8 cellular contexts compared by ENCODE assay signal in the genomic region with DNA sequence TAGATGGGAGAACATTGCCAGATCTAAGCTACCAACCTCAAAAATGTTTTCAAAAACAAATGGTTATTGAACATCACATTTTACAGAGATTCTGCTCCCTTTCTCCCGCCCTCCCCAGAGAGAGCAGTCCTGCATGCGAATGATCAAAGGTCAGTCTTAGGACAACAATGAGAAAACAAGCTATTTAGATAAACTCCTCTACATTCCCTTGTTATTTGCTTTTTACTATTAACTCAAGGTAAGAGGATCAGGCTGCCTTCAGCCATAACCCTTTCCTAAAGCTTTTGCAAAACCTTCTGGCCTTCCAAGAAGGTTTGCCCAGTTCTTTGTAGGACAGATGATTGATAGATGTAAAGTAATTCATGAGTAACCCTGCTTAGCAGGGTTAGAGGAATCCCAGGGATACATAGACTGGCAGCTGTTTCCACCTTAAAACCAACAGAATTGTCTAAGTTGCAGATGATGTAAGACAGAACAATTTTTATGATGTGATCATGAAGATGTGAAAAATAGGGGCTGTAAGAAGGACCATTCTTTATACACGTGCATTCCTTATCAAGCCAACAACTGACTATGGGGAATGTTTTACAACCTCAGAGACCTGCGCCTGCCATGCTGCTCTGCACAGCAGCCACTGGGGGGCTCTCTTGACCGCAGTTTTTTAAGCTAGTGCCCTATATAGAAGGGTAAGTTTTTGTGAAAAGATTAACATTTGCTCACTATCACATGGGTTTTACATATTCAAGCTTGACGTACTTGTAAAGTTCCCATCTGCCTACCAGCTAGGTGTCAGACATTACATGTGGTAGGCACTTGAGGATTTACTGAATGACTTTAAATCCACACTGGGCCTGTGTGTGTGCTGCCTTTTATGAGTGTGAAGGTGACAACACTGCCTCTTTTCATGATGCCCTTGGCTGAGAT. TPM values are rescaled to one million over a fixed set of nuclear protein-coding genes. Genes with fewer than 3 reads are reported as not detected.
A peak's percentile ranks its signal among the peaks of the same experiment; 100 is the strongest.
DNase-seq lines count a peak whose midpoint lies in the region; ATAC-seq, FAIRE-seq and TF ChIP-seq lines count a peak whose summit lies in the region.

No MANE protein-coding gene starts in this region.

- in situ Hi-C loops in GM13976 (cut with MboI; ENCODE audit: low sequenced_read_pairs, unreplicated experiment): loop anchor here (10.0 to 25.0 kb wide), 3 partner anchors 256 to 756 kb away; no protein-coding TSS in a partner anchor

- peaks cover 4 to 19% of the 10 kb centered on the region in 2 experiments; a peak in 3 of 4 replicates for H3K79me2 ChIP-seq in H1 (ENCODE audit: control insufficient read depth in 1 of 2, insufficient read depth in 2 of 2, low read length in 2 of 2)

- H2BK15ac ChIP-seq in H1 (ENCODE audit: low read length): peak overlapping the region; percentile 85

- TF ChIP-seq CTCF in 22Rv1 (IDR thresholded peaks at IDR 0.05): peak; percentile 91
- peak; percentile 87 for TF ChIP-seq CTCF in GM13976 (IDR thresholded peaks at IDR 0.05; ENCODE audit: borderline replicate concordance, control extremely low read depth, extremely low read depth, insufficient read depth, missing control alignments)
- peak; percentile 81 to 86 (median 84) for TF ChIP-seq CTCF in H1 (IDR thresholded peaks at IDR 0.05; ENCODE audit: control extremely low read depth in 1 of 3, insufficient read depth in 1 of 3, low read depth in 1 of 3, low read length in 3 of 3)

- peak; percentile 48 for DNase-seq in GM13976 (ENCODE audit: low spot score)
- DNase-seq in NCI-H526 treated with DMSO at 0.1 percent for 48 hours (lab: John Stamatoyannopoulos, UW): peak; percentile 13
- peak; percentile 69 for DNase-seq in activated CD4-positive, alpha-beta T cell treated with anti-CD3 and anti-CD28 coated beads, Interleukin-2, amount 50 U/mL, for 1 hour
- peak in 1 of 2 experiments; percentile 74 for DNase-seq in H1 (ENCODE audit: low read depth in 1 of 2, low spot score in 2 of 2)
- DNase-seq in midbrain (lab: John Stamatoyannopoulos, UW): peak; percentile 85
- DNase-seq in stimulated activated CD8-positive, alpha-beta memory T cell treated with anti-CD3 and anti-CD28 coated beads, Interleukin-4, amount 100 ng/mL, for 48 hours: peak; percentile 79

- no peak for TF ChIP-seq POLR2A in H1 (IDR thresholded peaks at IDR 0.05; ENCODE audit: control extremely low read depth in 1 of 2, low read depth in 2 of 2, low read length in 2 of 2)

- WGBS in H1 (ENCODE audit: extremely low coverage in 1 of 2, insufficient coverage in 1 of 2, insufficient read length in 1 of 2, insufficient replicate concordance in 2 of 2, low coverage in 1 of 2, low lambda C conversion rate in 2 of 2, missing lambda C conversion rate in 1 of 2), 2 experiments: 30% methylated on average over 6 of the region's 6 CpGs; no CpG with 5 or more reads in 1 of the 2 experiments

- peak overlapping the region; percentile 73; the same call in 1 of the 2 replicates for H2BK5ac ChIP-seq in H1 (ENCODE audit: low read depth, low read length)

- peak overlapping the region; percentile 74 for H3K4ac ChIP-seq in H1 (replicated peaks; ENCODE audit: insufficient read length, low read depth, low read length)

- H3K9me3 ChIP-seq in H1 (ENCODE audit: insufficient read depth in 2 of 2, low read depth in 1 of 2, low read length in 1 of 2): no peaks in the 10 kb centered on the region

- peak; percentile 96 for TF ChIP-seq RAD21 in H1 (IDR thresholded peaks at IDR 0.05 in 1 of 2, conservative IDR thresholded peaks at IDR 0.05 in 1 of 2; ENCODE audit: low read depth in 2 of 2, low read length in 2 of 2)

- H2BK120ac ChIP-seq in H1 (replicated peaks; ENCODE audit: low read depth, low read length): no peak overlapping the region

- peaks cover 0 to under 1% (median 0%) of the 10 kb centered on the region in 4 experiments; a peak in 1 of 8 replicates for H3K36me3 ChIP-seq in H1 (ENCODE audit: control insufficient read depth in 2 of 4, insufficient read depth in 4 of 4, low read length in 3 of 4)

- H3K4me3 ChIP-seq in H1 (ENCODE audit: extremely low read depth in 1 of 4, insufficient read depth in 2 of 4, low read depth in 3 of 4, low read length in 4 of 4): no peak overlapping the region

- H3K9ac ChIP-seq in H1 (replicated peaks in 1 of 4; ENCODE audit: extremely low read depth in 1 of 4, low read depth in 3 of 4, low read length in 3 of 4): no peak overlapping the region

- H3K79me1 ChIP-seq in H1 (ENCODE audit: low read depth, low read length): peaks cover 11% of the 10 kb centered on the region; the same call in 1 of the 2 replicates

- peak; percentile 32 for FAIRE-seq in H1 (lab: Jason Lieb, UNC)

- POLR2A ChIA-PET in H1 (lab: Charles Lee; ENCODE audit: partially characterized antibody): interaction anchor here (0.9 to 1.6 kb wide), 6 partner anchors 19 to 545 kb away, joined by 3 to 5 read pairs (median 4); no protein-coding TSS in a partner anchor

- H4K5ac ChIP-seq in H1 (ENCODE audit: insufficient read length, low read depth, low read length): no peak overlapping the region

- CTCF ChIA-PET in H1 (lab: Charles Lee; ENCODE audit: partially characterized antibody): interaction anchor here (0.6 to 8.5 kb wide), 51 partner anchors 8 to 759 kb away, joined by 3 to 93 read pairs (median 4); no protein-coding TSS in a partner anchor

- peaks cover 0 to 3% of the 10 kb centered on the region in 2 experiments for H4K20me1 ChIP-seq in H1 (replicated peaks in 1 of 2; ENCODE audit: control insufficient read depth in 1 of 2, insufficient read depth in 2 of 2, low read length in 2 of 2)

- 0 out of 2 replicates have a peak overlapping the region, but pooled peaks have one; percentile 11 for H2AK5ac ChIP-seq in H1 (ENCODE audit: low read depth, low read length)

- no peak overlapping the region for H4K8ac ChIP-seq in H1 (ENCODE audit: extremely low read depth, insufficient read depth, low read length)

- peak overlapping the region; percentile 78; the same call in 1 of the 2 replicates for H2BK20ac ChIP-seq in H1 (ENCODE audit: low read length)

- peak overlapping the region; percentile 55 for H3K27ac ChIP-seq in 22Rv1
- no peak overlapping the region for H3K27ac ChIP-seq in H1 (ENCODE audit: low read depth, low read length)

- peak overlapping the region; percentile 90 for H2BK12ac ChIP-seq in H1 (ENCODE audit: low read depth, low read length)

- H3K18ac ChIP-seq in H1 (ENCODE audit: extremely low read depth, low read length): no peak overlapping the region

- ATAC-seq in HG03175 (IDR thresholded peaks at IDR 0.05; ENCODE audit: unreplicated experiment): peak; percentile 54

- no peak overlapping the region for H2AFZ ChIP-seq in H1 (ENCODE audit: low read length)

- H3K23me2 ChIP-seq in H1 (ENCODE audit: low read depth, low read length): peaks cover 5% of the 10 kb centered on the region

- H3K23ac ChIP-seq in H1 (ENCODE audit: insufficient read length): no peak overlapping the region

- no peak overlapping the region for H3K14ac ChIP-seq in H1 (ENCODE audit: insufficient read length)

- H3K27me3 ChIP-seq in H1 (replicated peaks in 1 of 4; ENCODE audit: control insufficient read depth in 3 of 4, extremely low read depth in 1 of 4, insufficient read depth in 3 of 4, low read length in 3 of 4): no peaks in the 10 kb centered on the region; a peak in 1 of 7 replicates

- peaks cover 0 to 16% (median 9%) of the 10 kb centered on the region in 4 experiments; a peak in 5 of 7 replicates for H3K4me1 ChIP-seq in H1 (replicated peaks in 1 of 4; ENCODE audit: control insufficient read depth in 3 of 4, insufficient read depth in 4 of 4, low read length in 3 of 4)

- H3K4me2 ChIP-seq in H1 (ENCODE audit: insufficient read depth in 1 of 2, low read depth in 2 of 2, low read length in 2 of 2): no peak overlapping the region

- no peak for TF ChIP-seq EP300 in H1 (IDR thresholded peaks at IDR 0.05; ENCODE audit: borderline replicate concordance in 1 of 2, low read depth in 2 of 2, low read length in 2 of 2)

- H3K56ac ChIP-seq in H1 (replicated peaks; ENCODE audit: insufficient read length, low read depth, low read length): no peak overlapping the region

- H4K91ac ChIP-seq in H1 (replicated peaks; ENCODE audit: insufficient read length, low read length): peak overlapping the region; percentile 83

TF ChIP-seq in H1, 55 proteins besides CTCF, POLR2A, EP300 and RAD21:
- TF ChIP-seq, protein P1, sequence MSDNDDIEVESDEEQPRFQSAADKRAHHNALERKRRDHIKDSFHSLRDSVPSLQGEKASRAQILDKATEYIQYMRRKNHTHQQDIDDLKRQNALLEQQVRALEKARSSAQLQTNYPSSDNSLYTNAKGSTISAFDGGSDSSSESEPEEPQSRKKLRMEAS (IDR thresholded peaks at IDR 0.05): 0 out of 2 replicates have a peak, but pooled peaks have one; percentile 14
- peak; percentile 56; the same call in 1 of the 2 replicates for TF ChIP-seq TEAD4 (IDR thresholded peaks at IDR 0.05; ENCODE audit: low read depth, low read length)
- no peak for TF ChIP-seq SP4 (IDR thresholded peaks at IDR 0.05; ENCODE audit: low read length)

RNA-seq across cellular contexts. Expression of gene ZNF782, which starts 2.3 kb away (rescaled TPM):
- 5.2 and 7.4 TPM in 2 replicates for total RNA-seq in H1 (2021; fragmentation: NEBNext Ultra II Directional; extraction: Animal tissue kit (Norgen Biotek cat#: 25700))
- 1.1 and 1.4 TPM in 2 replicates for polyA plus RNA-seq in H1 (2011; rRNA removed)
- polyA plus RNA-seq in H1 (2011; cell fraction: cytosol; rRNA removed): 2.2 TPM
- polyA plus RNA-seq in H1 (2011; cell fraction: nucleus; rRNA removed): 4.3 TPM
- polyA plus RNA-seq in H1 (2012, experiment 1 of 2): 2.0 to 3.7 TPM (median 2.8 TPM) in 4 replicates
- polyA plus RNA-seq in H1 (2012, experiment 2 of 2): 0.10 TPM
- polyA plus RNA-seq in H1 (2013, experiment 1 of 2): 3.7 TPM
- polyA plus RNA-seq in H1 (2013, experiment 2 of 2): 3.5 TPM
- 5.5 and 7.7 TPM in 2 replicates for polyA minus RNA-seq in H1 (2011; rRNA and poly(A)+ RNA removed)
- polyA minus RNA-seq in H1 (2011; cell fraction: cytosol; rRNA and poly(A)+ RNA removed): 4.5 TPM
- polyA minus RNA-seq in H1 (2011; cell fraction: nucleus; rRNA and poly(A)+ RNA removed): 18.3 TPM
